Comparison of ENCODE assay signal across 8 cellular contexts in genomic region chr20:35146922-35147574, GRCh38. TPM values are rescaled to one million over a fixed set of nuclear protein-coding genes. Genes with fewer than 3 reads are reported as not detected.
A peak's percentile ranks its signal among the peaks of the same experiment; 100 is the strongest.
DNase-seq lines count a peak whose midpoint lies in the region; ATAC-seq and TF ChIP-seq lines count a peak whose summit lies in the region.

Gene EDEM2 (minus strand): TSS chr20:35147336. CDS start chr20:35147258, 78 bp downstream.

- H3K36me3 Mint-ChIP-seq in CD4-positive, CD25-positive, alpha-beta regulatory T cell, result peaks cover 13% of the 10 kb centered on the region
- peaks cover 24% of the 10 kb centered on the region for H3K36me3 Mint-ChIP-seq in activated CD8-positive, alpha-beta T cell treated with anti-CD3 and anti-CD28 coated beads, Interleukin-2, amount 10 ng/mL, durations not matched to agents 7 days and 5 days (ENCODE audit: low read depth)

- POLR2A ChIA-PET in activated CD8-positive, alpha-beta T cell treated with anti-CD3 and anti-CD28 coated beads, Interleukin-2, amount 10 ng/mL, durations not matched to agents 7 days and 5 days (lab: Charles Lee), result interaction anchor here (0.6 to 1.9 kb wide), 14 partner anchors 10 to 347 kb away, joined by 3 to 10 read pairs (median 4); partner anchors contain the start of genes MMP24OS and TRPC4AP

- no peaks in the 10 kb centered on the region for H3K9me3 Mint-ChIP-seq in CD4-positive, CD25-positive, alpha-beta regulatory T cell
- no peaks in the 10 kb centered on the region for H3K9me3 Mint-ChIP-seq in activated CD8-positive, alpha-beta T cell treated with anti-CD3 and anti-CD28 coated beads, Interleukin-2, amount 10 ng/mL, durations not matched to agents 7 days and 5 days (ENCODE audit: insufficient read depth)

- peaks cover 17 to 53% (median 32%) of the 10 kb centered on the region in 4 donors for H3K4me1 Mint-ChIP-seq in CD4-positive, CD25-positive, alpha-beta regulatory T cell
- peaks cover 29% of the 10 kb centered on the region for H3K4me1 Mint-ChIP-seq in activated CD8-positive, alpha-beta T cell treated with anti-CD3 and anti-CD28 coated beads, Interleukin-2, amount 10 ng/mL, durations not matched to agents 7 days and 5 days (ENCODE audit: low read depth)

- CTCF ChIA-PET in activated CD8-positive, alpha-beta T cell treated with anti-CD3 and anti-CD28 coated beads, Interleukin-2, amount 10 ng/mL, durations not matched to agents 7 days and 5 days (lab: Charles Lee), result interaction anchor here (1.0 to 5.2 kb wide), 16 partner anchors 18 to 630 kb away, joined by 3 to 73 read pairs (median 6); partner anchors contain the start of genes ACSS2 and MMP24OS

- peak within 1 kb of the TSS; percentile 92 to 98 (median 97) for H3K27ac Mint-ChIP-seq in CD4-positive, CD25-positive, alpha-beta regulatory T cell
- H3K27ac Mint-ChIP-seq in activated CD8-positive, alpha-beta T cell treated with anti-CD3 and anti-CD28 coated beads, Interleukin-2, amount 10 ng/mL, durations not matched to agents 7 days and 5 days, result peak within 1 kb of the TSS; percentile 79

- H3K4me3 ChIP-seq in CD4-positive, CD25-positive, alpha-beta regulatory T cell (ENCODE audit: low read depth, low read length), result peak within 1 kb of the TSS; percentile 93
- H3K4me3 ChIP-seq in ectodermal cell (ENCODE audit: insufficient read depth, low read depth, low read length) (peak within 1 kb of the TSS; percentile 71), lower lobe of right lung (peak within 1 kb of the TSS; percentile 72)

- WGBS in ectodermal cell, 2 experiments, result 0% methylated on average over 42 of the region's 42 CpGs

- H3K27me3 ChIP-seq in CD4-positive, CD25-positive, alpha-beta regulatory T cell (ENCODE audit: control insufficient read depth, insufficient read depth, low read length), result no peaks in the 10 kb centered on the region
- no peaks in the 10 kb centered on the region for H3K27me3 ChIP-seq in ectodermal cell (ENCODE audit: control insufficient read depth, insufficient read depth, low read length, poor library complexity, severe bottlenecking)
- no peaks in the 10 kb centered on the region for H3K27me3 ChIP-seq in lower lobe of right lung (ENCODE audit: low read depth)

- no peaks in the 10 kb centered on the region for H3K9me3 ChIP-seq in CD4-positive, CD25-positive, alpha-beta regulatory T cell (ENCODE audit: control insufficient read depth in 2 of 2, low read length in 2 of 2)
- no peaks in the 10 kb centered on the region for H3K9me3 ChIP-seq in ectodermal cell (ENCODE audit: control insufficient read depth, low read length)
- no peaks in the 10 kb centered on the region for H3K9me3 ChIP-seq in lower lobe of right lung

- intact Hi-C loops in lower lobe of right lung (cut with DNase I), result loop anchor here (5.0 kb wide), 1 partner anchor 60 kb away; no protein-coding TSS in a partner anchor

- peak within 1 kb of the TSS; percentile 73 for H3K27ac ChIP-seq in CD4-positive, CD25-positive, alpha-beta regulatory T cell (ENCODE audit: insufficient read depth, low read length, poor library complexity, severe bottlenecking)
- H3K27ac ChIP-seq in ectodermal cell (ENCODE audit: insufficient read depth, low read depth, low read length, poor library complexity, severe bottlenecking) (no peak within 1 kb of the TSS), lower lobe of right lung (peak within 1 kb of the TSS; percentile 83)

- TF ChIP-seq CTCF in lower lobe of right lung (IDR thresholded peaks at IDR 0.05), result no peak

- peak within 1 kb of the TSS; percentile 98 to 100 (median 99) for H3K4me3 Mint-ChIP-seq in CD4-positive, CD25-positive, alpha-beta regulatory T cell
- peak within 1 kb of the TSS; percentile 99 for H3K4me3 Mint-ChIP-seq in activated CD8-positive, alpha-beta T cell treated with anti-CD3 and anti-CD28 coated beads, Interleukin-2, amount 10 ng/mL, durations not matched to agents 7 days and 5 days

- peak; percentile 93 to 96 (median 93) for DNase-seq in CD4-positive, CD25-positive, alpha-beta regulatory T cell
- DNase-seq in HS-5 (ENCODE audit: low read depth) (peak; percentile 84), NK-92 (lab: John Stamatoyannopoulos, UW; ENCODE audit: unreplicated experiment) (peak; percentile 82), lower lobe of right lung (peak; percentile 95)
- DNase-seq in activated CD8-positive, alpha-beta T cell treated with anti-CD3 and anti-CD28 coated beads, Interleukin-2, amount 10 ng/mL, durations not matched to agents 7 days and 5 days, result peak; percentile 96
- peak; percentile 87 to 88 (median 87) for DNase-seq in stimulated activated CD4-positive, alpha-beta T cell treated with anti-CD3 and anti-CD28 coated beads, TNF-alpha, amount 100 ng/mL, for 1 hour (ENCODE audit: low read depth in 3 of 3, low spot score in 1 of 3)

- peaks cover 29% of the 10 kb centered on the region for H3K4me1 ChIP-seq in CD4-positive, CD25-positive, alpha-beta regulatory T cell (ENCODE audit: control insufficient read depth, insufficient read depth, low read length, poor library complexity, severe bottlenecking)
- H3K4me1 ChIP-seq in ectodermal cell (ENCODE audit: control insufficient read depth, insufficient read depth, low read length), result no peaks in the 10 kb centered on the region
- H3K4me1 ChIP-seq in lower lobe of right lung, result peaks cover 38% of the 10 kb centered on the region

- no peaks in the 10 kb centered on the region for H3K27me3 Mint-ChIP-seq in CD4-positive, CD25-positive, alpha-beta regulatory T cell
- H3K27me3 Mint-ChIP-seq in activated CD8-positive, alpha-beta T cell treated with anti-CD3 and anti-CD28 coated beads, Interleukin-2, amount 10 ng/mL, durations not matched to agents 7 days and 5 days (ENCODE audit: low read depth), result no peaks in the 10 kb centered on the region

- ATAC-seq in CD4-positive, CD25-positive, alpha-beta regulatory T cell (ENCODE audit: low read depth in 2 of 2), result peak; percentile 86 to 87
- peak; percentile 64 for ATAC-seq in GM19463 (IDR thresholded peaks at IDR 0.05; ENCODE audit: unreplicated experiment)
- ATAC-seq in activated CD8-positive, alpha-beta T cell treated with anti-CD3 and anti-CD28 coated beads, Interleukin-2, amount 10 ng/mL, durations not matched to agents 7 days and 5 days, result peak; percentile 91
- ATAC-seq in lower lobe of right lung, result peak; percentile 93 to 97

- H3K36me3 ChIP-seq in CD4-positive, CD25-positive, alpha-beta regulatory T cell (ENCODE audit: control insufficient read depth, insufficient read depth, low read length), result peaks cover 16% of the 10 kb centered on the region
- no peaks in the 10 kb centered on the region for H3K36me3 ChIP-seq in ectodermal cell (ENCODE audit: control insufficient read depth, insufficient read depth, low read length)
- H3K36me3 ChIP-seq in lower lobe of right lung, result peaks cover 27% of the 10 kb centered on the region

RNA-seq across cellular contexts. Expression of gene EDEM2, which starts in this region (rescaled TPM):
- 22.7 TPM for total RNA-seq in CD4-positive, CD25-positive, alpha-beta regulatory T cell
- 10 to 100 TPM; 46.4 to 52.1 (median 50.4) TPM for polyA plus RNA-seq in CD4-positive, CD25-positive, alpha-beta regulatory T cell
- total RNA-seq in activated CD8-positive, alpha-beta T cell treated with anti-CD3 and anti-CD28 coated beads, Interleukin-2, amount 10 ng/mL, durations not matched to agents 7 days and 5 days, result 10 to 100 TPM; 19.5 to 19.6 TPM
- 17.6 TPM for polyA plus RNA-seq in ectodermal cell (2013, experiment 1 of 4)
- polyA plus RNA-seq in ectodermal cell (2013, experiment 2 of 4), result 18.0 TPM
- 14.5 TPM for polyA plus RNA-seq in ectodermal cell (2013, experiment 3 of 4)
- polyA plus RNA-seq in ectodermal cell (2013, experiment 4 of 4), result 16.1 TPM
- 45.4 TPM for total RNA-seq in lower lobe of right lung
